In the genomic region with DNA sequence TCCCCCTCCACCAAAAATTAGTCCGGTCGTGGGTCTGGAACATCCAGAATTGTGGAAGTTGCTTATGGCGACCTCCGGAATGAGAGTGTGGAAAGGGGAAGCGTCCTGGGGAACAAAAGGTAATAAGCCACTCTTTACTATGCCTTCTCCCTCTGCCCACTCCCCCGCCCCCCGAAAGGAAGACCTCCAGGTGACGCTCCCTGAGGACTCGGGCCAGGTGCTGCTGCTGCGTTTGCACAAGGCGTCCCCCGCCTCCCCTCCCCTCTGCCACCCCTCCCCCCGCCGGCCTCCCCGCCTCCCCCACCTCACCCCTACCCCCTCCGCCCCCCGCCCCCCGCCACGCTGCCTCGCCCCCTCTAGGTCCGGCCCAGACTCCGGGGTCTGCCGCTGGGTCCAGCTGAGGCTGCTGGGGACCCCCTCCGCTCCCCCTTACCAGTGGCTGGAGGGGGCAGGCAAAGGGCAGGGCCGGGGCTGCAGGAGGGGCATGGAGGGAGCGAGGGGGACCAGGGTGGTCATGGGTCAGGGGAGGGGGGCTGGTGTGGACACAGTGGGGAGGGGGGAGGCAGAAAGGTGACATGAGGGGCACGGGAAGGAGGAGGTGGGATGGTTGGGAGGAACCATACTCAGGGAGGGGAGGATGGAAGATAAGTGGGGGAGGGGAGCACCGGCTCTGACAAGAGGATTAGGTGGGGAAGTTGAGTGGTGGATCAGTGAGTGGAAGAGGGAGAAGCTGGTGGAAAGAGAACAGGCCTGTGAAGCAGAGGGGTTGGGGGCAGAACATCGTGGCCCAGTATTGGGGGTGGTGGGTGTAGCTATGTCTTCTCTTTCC, we compare ENCODE assay signal across 20 cellular contexts. TPM values are rescaled to one million over a fixed set of nuclear protein-coding genes. Genes with fewer than 3 reads are reported as not detected.
DNase-seq lines count a peak whose midpoint lies in the region; ATAC-seq, FAIRE-seq and TF ChIP-seq lines count a peak whose summit lies in the region.
"Had no signal": no experiment of that assay in that cellular context is flagged by ENCODE, and none has a peak within 500 bp of the region (broad histone marks: within the 10 kb centered on the region; RNA-seq: fewer than 3 reads in every experiment).

No MANE protein-coding gene starts in this region.

- peak overlapping the region; percentile 49 for H3K4me2 ChIP-seq in H9 (ENCODE audit: insufficient read depth, insufficient read length, low read length)

- no peak overlapping the region for H3K14ac ChIP-seq in H9 (ENCODE audit: insufficient read depth, low read length)

- H2BK12ac ChIP-seq in H9 (ENCODE audit: insufficient read length, low read depth, low read length): no peak overlapping the region

- peaks cover 10% of the 10 kb centered on the region for H3K23me2 ChIP-seq in H9 (ENCODE audit: insufficient read length, low read depth, low read length, poor library complexity, severe bottlenecking)

- no peak overlapping the region for H4K5ac ChIP-seq in H9 (ENCODE audit: insufficient read length, low read depth, low read length)

- H3K9ac ChIP-seq in H9 (ENCODE audit: extremely low read depth, insufficient read length, low read length): no peak overlapping the region

- no peak overlapping the region for H2BK15ac ChIP-seq in H9 (ENCODE audit: low read depth, low read length)

- H3K27ac Mint-ChIP-seq in H9: no peak overlapping the region; a peak in 1 of 7 replicates
- peak overlapping the region; percentile 58 for H3K27ac Mint-ChIP-seq in dendritic cell treated with granulocyte-macrophage colony-stimulating factor and Interleukin-4, amounts not matched to agents 40 ng/mL and 50 ng/mL, for 4 days
- no peak overlapping the region for H3K27ac Mint-ChIP-seq in nephron progenitor cell
- H3K27ac Mint-ChIP-seq: activated CD4-positive, alpha-beta memory T cell treated with anti-CD3 and anti-CD28 coated beads, Interleukin-2, amount 10 ng/mL, durations not matched to agents 7 days and 5 days; activated naive CD8-positive, alpha-beta T cell treated with anti-CD3 and anti-CD28 coated beads for 36 hours; activated T-cell treated with anti-CD3 and anti-CD28 coated beads, Interleukin-2, amount 50 U/mL, for 24 hours; HFFc6; immature natural killer cell; naive thymus-derived CD4-positive, alpha-beta T cell had no signal

- no peaks in the 10 kb centered on the region for H3K9me3 ChIP-seq in H9 (ENCODE audit: control insufficient read depth, low read depth, low read length)
- H3K9me3 ChIP-seq: MG63, testis had no signal

- H4K91ac ChIP-seq in H9 (ENCODE audit: insufficient read length, low read depth, low read length): no peak overlapping the region

- H3T11ph ChIP-seq in H9 (ENCODE audit: low read length): no peak overlapping the region

- H3K79me2 ChIP-seq in H9 (ENCODE audit: insufficient read depth, low read length): no peaks in the 10 kb centered on the region

- no peak overlapping the region for H2AFZ ChIP-seq in H9 (ENCODE audit: low read length)

- no peak overlapping the region for H4K8ac ChIP-seq in H9 (replicated peaks; ENCODE audit: insufficient read length, low read depth, low read length)

- WGBS in H9 (ENCODE audit: extremely low coverage, insufficient read length, low lambda C conversion rate): no CpG with 5 or more reads among the region's 29 CpGs

- no peak for ATAC-seq in GM18511 (IDR thresholded peaks at IDR 0.05; ENCODE audit: unreplicated experiment)
- ATAC-seq: naive thymus-derived CD4-positive, alpha-beta T cell had no signal

- H3K9me3 Mint-ChIP-seq in H9 (no peaks in the 10 kb centered on the region), nephron progenitor cell (peaks cover 3% of the 10 kb centered on the region)
- no peaks in the 10 kb centered on the region for H3K9me3 Mint-ChIP-seq in dendritic cell treated with granulocyte-macrophage colony-stimulating factor and Interleukin-4, amounts not matched to agents 40 ng/mL and 50 ng/mL, for 4 days
- H3K9me3 Mint-ChIP-seq: activated CD4-positive, alpha-beta memory T cell treated with anti-CD3 and anti-CD28 coated beads, Interleukin-2, amount 10 ng/mL, durations not matched to agents 7 days and 5 days; activated naive CD8-positive, alpha-beta T cell treated with anti-CD3 and anti-CD28 coated beads for 36 hours; activated T-cell treated with anti-CD3 and anti-CD28 coated beads, Interleukin-2, amount 50 U/mL, for 24 hours; HFFc6; immature natural killer cell; naive thymus-derived CD4-positive, alpha-beta T cell had no signal

- H3K79me1 ChIP-seq in H9 (ENCODE audit: insufficient read depth, low read depth, low read length, poor library complexity, severe bottlenecking): no peaks in the 10 kb centered on the region

- intact Hi-C loops in dendritic cell treated with granulocyte-macrophage colony-stimulating factor and Interleukin-4, amounts not matched to agents 40 ng/mL and 50 ng/mL, for 4 days (cut with micrococcal nuclease): loop anchor here (5.0 kb wide), 1 partner anchor 53 kb away; the partner anchor contains the start of gene ALOXE3

- H3K4ac ChIP-seq in H9 (ENCODE audit: low read depth, low read length): no peak overlapping the region

- H3K4me1 ChIP-seq in H9 (ENCODE audit: insufficient read depth, low read length): peaks cover 3% of the 10 kb centered on the region; the same call in 1 of the 2 replicates
- H3K4me1 ChIP-seq: testis had no signal

- H3K36me3 Mint-ChIP-seq in H9 (ENCODE audit: insufficient read depth in 1 of 3, low read depth in 3 of 3) (no peaks in the 10 kb centered on the region), nephron progenitor cell (ENCODE audit: low read depth) (no peaks in the 10 kb centered on the region)
- no peaks in the 10 kb centered on the region for H3K36me3 Mint-ChIP-seq in dendritic cell treated with granulocyte-macrophage colony-stimulating factor and Interleukin-4, amounts not matched to agents 40 ng/mL and 50 ng/mL, for 4 days (ENCODE audit: low read depth)
- H3K36me3 Mint-ChIP-seq: activated naive CD8-positive, alpha-beta T cell treated with anti-CD3 and anti-CD28 coated beads for 36 hours; immature natural killer cell; naive thymus-derived CD4-positive, alpha-beta T cell had no signal

- no peak overlapping the region for H3K18ac ChIP-seq in H9 (ENCODE audit: insufficient read length, low read depth, low read length)

- H2BK120ac ChIP-seq in H9 (ENCODE audit: low read depth, low read length, poor library complexity, severe bottlenecking): no peak overlapping the region

- no peak overlapping the region for H3K23ac ChIP-seq in H9 (ENCODE audit: insufficient read length, low read depth, low read length)

- no peak overlapping the region for H3K27ac ChIP-seq in H9 (ENCODE audit: insufficient read length, low read depth, low read length)
- H3K27ac ChIP-seq: testis had no signal

- no peak overlapping the region for H2AK5ac ChIP-seq in H9 (ENCODE audit: insufficient read length, low read length)

- no peak for TF ChIP-seq CTCF in H9 (conservative IDR thresholded peaks at IDR 0.05)
- no peak for TF ChIP-seq CTCF in nephron progenitor cell (IDR thresholded peaks at IDR 0.05)

- DNase-seq in H9 (no peak), nephron progenitor cell (no peak), cerebellar cortex (ENCODE audit: low spot score) (no peak), GM12892 (ENCODE audit: insufficient read length) (no peak)
- DNase-seq: activated CD4-positive, alpha-beta memory T cell treated with anti-CD3 and anti-CD28 coated beads, Interleukin-2, amount 10 ng/mL, durations not matched to agents 7 days and 5 days; activated naive CD8-positive, alpha-beta T cell treated with anti-CD3 and anti-CD28 coated beads for 36 hours; activated T-cell treated with anti-CD3 and anti-CD28 coated beads, Interleukin-2, amount 50 U/mL, for 24 hours; HFFc6; immature natural killer cell; MG63; naive thymus-derived CD4-positive, alpha-beta T cell; small intestine; stimulated activated CD4-positive, alpha-beta T cell treated with anti-CD3 and anti-CD28 coated beads, Interleukin-4, amount 100 ng/mL, for 4 hours; stimulated activated CD8-positive, alpha-beta memory T cell treated with anti-CD3 and anti-CD28 coated beads, Interleukin-4, amount 100 ng/mL, for 48 hours; testis had no signal

- H2BK20ac ChIP-seq in H9 (ENCODE audit: low read depth, low read length, poor library complexity, severe bottlenecking): no peak overlapping the region

- no peak for TF ChIP-seq POLR2A in GM12892 (IDR thresholded peaks at IDR 0.05; ENCODE audit: low read depth, low read length)

- H3K27me3 ChIP-seq in H9 (ENCODE audit: insufficient read depth, low read length): peaks cover 13% of the 10 kb centered on the region; the same call in 1 of the 2 replicates
- H3K27me3 ChIP-seq: testis had no signal

- H2BK5ac ChIP-seq in H9 (ENCODE audit: insufficient read length, low read length): no peak overlapping the region

- FAIRE-seq in GM12892 (lab: Jason Lieb, UNC): no peak
- FAIRE-seq: frontal cortex, small intestine had no signal

- H3K4me1 Mint-ChIP-seq in H9: peaks cover 44 to 49% of the 10 kb centered on the region in 2 experiments
- peaks cover 43% of the 10 kb centered on the region for H3K4me1 Mint-ChIP-seq in dendritic cell treated with granulocyte-macrophage colony-stimulating factor and Interleukin-4, amounts not matched to agents 40 ng/mL and 50 ng/mL, for 4 days (ENCODE audit: low read depth)
- peaks cover 14% of the 10 kb centered on the region for H3K4me1 Mint-ChIP-seq in nephron progenitor cell
- H3K4me1 Mint-ChIP-seq: activated CD4-positive, alpha-beta memory T cell treated with anti-CD3 and anti-CD28 coated beads, Interleukin-2, amount 10 ng/mL, durations not matched to agents 7 days and 5 days; immature natural killer cell had no signal

- H3K4me3 Mint-ChIP-seq in H9 (peak overlapping the region; percentile 46 to 72), nephron progenitor cell (peak overlapping the region; percentile 15)
- no peak overlapping the region for H3K4me3 Mint-ChIP-seq in dendritic cell treated with granulocyte-macrophage colony-stimulating factor and Interleukin-4, amounts not matched to agents 40 ng/mL and 50 ng/mL, for 4 days
- H3K4me3 Mint-ChIP-seq: activated CD4-positive, alpha-beta memory T cell treated with anti-CD3 and anti-CD28 coated beads, Interleukin-2, amount 10 ng/mL, durations not matched to agents 7 days and 5 days; activated naive CD8-positive, alpha-beta T cell treated with anti-CD3 and anti-CD28 coated beads for 36 hours; activated T-cell treated with anti-CD3 and anti-CD28 coated beads, Interleukin-2, amount 50 U/mL, for 24 hours; HFFc6; immature natural killer cell; naive thymus-derived CD4-positive, alpha-beta T cell had no signal

- no peaks in the 10 kb centered on the region for H4K20me1 ChIP-seq in H9 (ENCODE audit: control insufficient read depth, insufficient read depth, insufficient read length)

- peaks cover 85% of the 10 kb centered on the region for H3K27me3 Mint-ChIP-seq in H9 (ENCODE audit: low read depth)
- H3K27me3 Mint-ChIP-seq in dendritic cell treated with granulocyte-macrophage colony-stimulating factor and Interleukin-4, amounts not matched to agents 40 ng/mL and 50 ng/mL, for 4 days: peaks cover 46% of the 10 kb centered on the region
- peaks cover 99% of the 10 kb centered on the region for H3K27me3 Mint-ChIP-seq in nephron progenitor cell (ENCODE audit: low read depth, poor library complexity)

- H3K56ac ChIP-seq in H9 (ENCODE audit: insufficient read length, low read depth, low read length): no peak overlapping the region

RNA-seq across cellular contexts. Expression of gene ALOX12B, which starts 23.5 kb away (rescaled TPM):
- total RNA-seq in H9 (2021): 0.86 and 1.2 TPM in 2 replicates
- polyA plus RNA-seq in GM12892 (2012; ENCODE audit: missing spikeins): not detected
- total RNA-seq: dermis microvascular lymphatic vessel endothelial cell, frontal cortex, HFFc6 had no signal

RNA-seq across cellular contexts. Expression of gene ALOX15B, which starts 25.1 kb away (rescaled TPM):
- 0.11 TPM in 1 of 2 replicates, not detected in the other for total RNA-seq in H9 (2021)
- polyA plus RNA-seq in GM12892 (2012; ENCODE audit: missing spikeins): not detected
- total RNA-seq: activated CD4-positive, alpha-beta memory T cell treated with anti-CD3 and anti-CD28 coated beads, Interleukin-2, amount 10 ng/mL, durations not matched to agents 7 days and 5 days; dermis microvascular lymphatic vessel endothelial cell; HFFc6 had no signal
- polyA plus RNA-seq: immature natural killer cell; naive thymus-derived CD4-positive, alpha-beta T cell had no signal

RNA-seq across cellular contexts. Expression of gene ALOXE3, which starts 54.3 kb away (rescaled TPM):
- total RNA-seq in H9 (2021): 0.13 and 0.42 TPM in 2 replicates
- not detected for polyA plus RNA-seq in GM12892 (2012; ENCODE audit: missing spikeins)
- total RNA-seq: activated CD4-positive, alpha-beta memory T cell treated with anti-CD3 and anti-CD28 coated beads, Interleukin-2, amount 10 ng/mL, durations not matched to agents 7 days and 5 days; dermis microvascular lymphatic vessel endothelial cell; epithelial cell of proximal tubule had no signal
- polyA plus RNA-seq: immature natural killer cell had no signal

RNA-seq across cellular contexts. Expression of gene HES7, which starts 59.9 kb away (rescaled TPM):
- total RNA-seq in H9 (2021): 0.26 and 0.33 TPM in 2 replicates
- 0.21 TPM for polyA plus RNA-seq in GM12892 (2012; ENCODE audit: missing spikeins)
- polyA plus RNA-seq: immature natural killer cell; naive thymus-derived CD4-positive, alpha-beta T cell had no signal
